In the genomic region with DNA sequence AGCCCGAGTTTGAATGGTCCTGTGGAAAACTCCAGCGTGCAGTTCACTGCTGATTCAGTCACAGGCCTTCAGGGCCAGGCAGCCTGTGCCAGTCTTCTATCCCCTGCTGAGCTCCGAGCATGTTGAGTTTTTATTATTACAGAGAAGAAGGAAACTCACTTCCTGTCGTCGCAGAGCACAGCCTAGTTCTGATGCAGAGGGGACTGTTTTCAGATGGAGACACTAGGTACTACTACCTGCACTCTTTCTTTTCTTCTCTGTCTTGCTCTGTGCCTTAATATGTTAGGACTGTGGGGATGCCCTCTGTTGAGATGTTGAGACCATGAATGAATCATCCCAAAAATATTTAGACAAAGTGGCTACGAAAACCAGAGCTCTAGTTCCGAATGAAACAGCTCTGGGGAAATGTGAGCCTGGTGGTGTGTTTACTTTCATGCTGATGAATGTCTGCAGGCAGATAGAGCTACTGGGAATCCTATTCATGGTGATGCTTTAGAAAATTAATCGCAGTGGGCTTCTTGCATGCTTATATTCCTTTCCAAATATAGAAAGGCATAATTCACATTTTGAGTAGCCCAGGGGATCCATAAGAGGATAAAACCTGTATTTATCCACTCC, we compare ENCODE assay signal across 11 cellular contexts. TPM values are rescaled to one million over a fixed set of nuclear protein-coding genes. Genes with fewer than 3 reads are reported as not detected.
A peak's percentile ranks its signal among the peaks of the same experiment; 100 is the strongest.
DNase-seq lines count a peak whose midpoint lies in the region; ATAC-seq, FAIRE-seq and TF ChIP-seq lines count a peak whose summit lies in the region.
"Had no signal": no experiment of that assay in that cellular context is flagged by ENCODE, and none has a peak within 500 bp of the region (broad histone marks: within the 10 kb centered on the region; RNA-seq: fewer than 3 reads in every experiment).

No MANE protein-coding gene starts in this region.

- H2BK15ac ChIP-seq in H1 (ENCODE audit: low read length): no peak overlapping the region

- no peak overlapping the region for H3K4ac ChIP-seq in H1 (replicated peaks; ENCODE audit: insufficient read length, low read depth, low read length)

- intact Hi-C loops in sigmoid colon (cut with DNase I) (loop anchor here (5.0 kb wide), 3 partner anchors 88 to 393 kb away; a partner anchor contains a TSS), HepG2 (cut with micrococcal nuclease; ENCODE audit: unreplicated experiment) (no loop called here)

- H3K79me2 ChIP-seq in H1 (ENCODE audit: control insufficient read depth in 1 of 2, insufficient read depth in 2 of 2, low read length in 2 of 2): no peaks in the 10 kb centered on the region
- no peaks in the 10 kb centered on the region for H3K79me2 ChIP-seq in HepG2 (ENCODE audit: insufficient read depth, low read length)
- peaks cover 61% of the 10 kb centered on the region for H3K79me2 ChIP-seq in MM.1S (ENCODE audit: low read length)

- in situ Hi-C loops in HepG2 (cut with HindIII; ENCODE audit: extremely low pct_ligation_motif_present, low pct_unique_long_range_greater_than_20kb): loop anchor here (5.0 kb wide), 1 partner anchor 393 kb away; no protein-coding TSS in a partner anchor

- BruUV-seq in HepG2 (replicated peaks; lab: Mats Ljungman, UMichigan): no TSS peak

- no peak overlapping the region for H2BK12ac ChIP-seq in H1 (ENCODE audit: low read depth, low read length)

- no peak overlapping the region for H4K8ac ChIP-seq in H1 (ENCODE audit: extremely low read depth, insufficient read depth, low read length)

- H3K27me3 ChIP-seq in H1 (replicated peaks in 1 of 4; ENCODE audit: control insufficient read depth in 3 of 4, extremely low read depth in 1 of 4, insufficient read depth in 3 of 4, low read length in 3 of 4): no peaks in the 10 kb centered on the region
- no peaks in the 10 kb centered on the region for H3K27me3 ChIP-seq in sigmoid colon
- H3K27me3 ChIP-seq in HepG2 (ENCODE audit: control insufficient read depth in 1 of 2, insufficient read depth in 2 of 2, low read length in 2 of 2): no peaks in the 10 kb centered on the region
- H3K27me3 ChIP-seq in MM.1S (replicated peaks; ENCODE audit: insufficient read depth, low read length): no peaks in the 10 kb centered on the region
- H3K27me3 ChIP-seq: right lobe of liver, tibial artery had no signal

- CTCF ChIA-PET in H1 (lab: Charles Lee; ENCODE audit: partially characterized antibody) (interaction anchor here (0.6 to 3.0 kb wide), 3 partner anchors 24 to 71 kb away, joined by 3 to 8 read pairs (median 3); a partner anchor contains a TSS), HepG2 (lab: Yijun Ruan, JAX; ENCODE audit: low intra/inter-chr PET ratio, low total read pairs) (no interaction called here)

- H3K79me1 ChIP-seq in H1 (ENCODE audit: low read depth, low read length): no peaks in the 10 kb centered on the region

- no peak for TF ChIP-seq POLR2A in H1 (IDR thresholded peaks at IDR 0.05; ENCODE audit: control extremely low read depth in 1 of 2, low read depth in 2 of 2, low read length in 2 of 2)
- no peak for TF ChIP-seq POLR2A in sigmoid colon (IDR thresholded peaks at IDR 0.05)
- TF ChIP-seq POLR2A in HepG2 (IDR thresholded peaks at IDR 0.05; ENCODE audit: insufficient read depth in 1 of 2, low read depth in 2 of 2, low read length in 2 of 2): no peak

- no peak overlapping the region for H4K5ac ChIP-seq in H1 (ENCODE audit: insufficient read length, low read depth, low read length)

- H2BK20ac ChIP-seq in H1 (ENCODE audit: low read length): no peak overlapping the region

- no peak for ATAC-seq in HepG2
- ATAC-seq: activated T-cell treated with anti-CD3 and anti-CD28 coated beads, Interleukin-2, amount 50 U/mL, for 4 hours had no signal

- no peak overlapping the region for H3K18ac ChIP-seq in H1 (ENCODE audit: extremely low read depth, low read length)

- no peaks in the 10 kb centered on the region for H3K9me2 ChIP-seq in MM.1S (replicated peaks; ENCODE audit: insufficient read depth, low read length)

- no peaks in the 10 kb centered on the region for H3K36me3 ChIP-seq in H1 (ENCODE audit: control insufficient read depth in 2 of 4, insufficient read depth in 4 of 4, low read length in 3 of 4)
- H3K36me3 ChIP-seq in sigmoid colon: no peaks in the 10 kb centered on the region
- no peaks in the 10 kb centered on the region; a peak in 1 of 5 replicates for H3K36me3 ChIP-seq in HepG2 (replicated peaks in 1 of 2; ENCODE audit: control insufficient read depth in 1 of 2, insufficient read depth in 2 of 2, low read length in 2 of 2)
- no peaks in the 10 kb centered on the region for H3K36me3 ChIP-seq in MM.1S (replicated peaks; ENCODE audit: insufficient read depth, low read length)
- H3K36me3 ChIP-seq: right lobe of liver had no signal

- no peak overlapping the region for H3K14ac ChIP-seq in H1 (ENCODE audit: insufficient read length)

- H4K20me1 ChIP-seq in H1 (replicated peaks in 1 of 2; ENCODE audit: control insufficient read depth in 1 of 2, insufficient read depth in 2 of 2, low read length in 2 of 2) (no peaks in the 10 kb centered on the region), HepG2 (ENCODE audit: insufficient read depth, low read length) (no peaks in the 10 kb centered on the region), MM.1S (ENCODE audit: insufficient read depth, low read length) (no peaks in the 10 kb centered on the region; the same call in 1 of the 2 replicates)

- POLR2A ChIA-PET in H1 (lab: Charles Lee; ENCODE audit: partially characterized antibody): no interaction called here
- POLR2A ChIA-PET in HepG2 (lab: Yijun Ruan, JAX): no interaction called here

- H3K4me1 ChIP-seq in H1 (replicated peaks in 1 of 4; ENCODE audit: control insufficient read depth in 3 of 4, insufficient read depth in 4 of 4, low read length in 3 of 4) (peaks cover 3 to 21% (median 15%) of the 10 kb centered on the region in 4 experiments; a peak in 6 of 7 replicates), sigmoid colon (peaks cover 0 to 58% (median 45%) of the 10 kb centered on the region in 4 donors), HepG2 (ENCODE audit: insufficient read depth, low read length) (no peaks in the 10 kb centered on the region), MM.1S (ENCODE audit: low read length) (no peaks in the 10 kb centered on the region)
- H3K4me1 ChIP-seq: right lobe of liver had no signal

- H3K23ac ChIP-seq in H1 (ENCODE audit: insufficient read length): no peak overlapping the region

- TF ChIP-seq CTCF in H1 (IDR thresholded peaks at IDR 0.05; ENCODE audit: control extremely low read depth in 1 of 3, insufficient read depth in 1 of 3, low read depth in 1 of 3, low read length in 3 of 3): no peak
- no peak for TF ChIP-seq CTCF in sigmoid colon (IDR thresholded peaks at IDR 0.05)
- TF ChIP-seq CTCF in HepG2 (CRISPR knock-in tag; IDR thresholded peaks at IDR 0.05): no peak
- no peak for TF ChIP-seq CTCF in MM.1S (IDR thresholded peaks at IDR 0.05; ENCODE audit: low read length)

- H2AK5ac ChIP-seq in H1 (ENCODE audit: low read depth, low read length): no peak overlapping the region

- no peaks in the 10 kb centered on the region for H3K9me3 ChIP-seq in H1 (ENCODE audit: insufficient read depth in 2 of 2, low read depth in 1 of 2, low read length in 1 of 2)
- H3K9me3 ChIP-seq in sigmoid colon: no peaks in the 10 kb centered on the region
- H3K9me3 ChIP-seq in HepG2 (ENCODE audit: low read length): no peaks in the 10 kb centered on the region
- no peaks in the 10 kb centered on the region for H3K9me3 ChIP-seq in MM.1S (replicated peaks; ENCODE audit: insufficient read depth, low read length)
- H3K9me3 ChIP-seq: right lobe of liver, tibial artery had no signal

- WGBS in H1 (ENCODE audit: extremely low coverage in 1 of 2, insufficient coverage in 1 of 2, insufficient read length in 1 of 2, insufficient replicate concordance in 2 of 2, low coverage in 1 of 2, low lambda C conversion rate in 2 of 2, missing lambda C conversion rate in 1 of 2), 2 experiments: 44% methylated on average over 8 of the region's 8 CpGs; no CpG with 5 or more reads in 1 of the 2 experiments
- 68 to 86% methylated on average over 8 of the region's 8 CpGs for WGBS in sigmoid colon, 2 donors
- whole genome bisulfite sequencing in HepG2 (ENCODE audit: low lambda C conversion rate): 93% methylated on average over 8 of the region's 8 CpGs

- peak overlapping the region; percentile 40 to 44; a peak in 3 of 4 replicates for H3K4me2 ChIP-seq in H1 (ENCODE audit: insufficient read depth in 1 of 2, low read depth in 2 of 2, low read length in 2 of 2)
- H3K4me2 ChIP-seq in HepG2 (ENCODE audit: low read depth, low read length): no peak overlapping the region
- H3K4me2 ChIP-seq in MM.1S (ENCODE audit: low read depth, low read length): no peak overlapping the region

- TF ChIP-seq RAD21 in H1 (IDR thresholded peaks at IDR 0.05 in 1 of 2, conservative IDR thresholded peaks at IDR 0.05 in 1 of 2; ENCODE audit: low read depth in 2 of 2, low read length in 2 of 2) (no peak), HepG2 (CRISPR knock-in tag; IDR thresholded peaks at IDR 0.05) (no peak)

- H3K9ac ChIP-seq in H1 (replicated peaks in 1 of 4; ENCODE audit: extremely low read depth in 1 of 4, low read depth in 3 of 4, low read length in 3 of 4) (no peak overlapping the region), HepG2 (ENCODE audit: insufficient read depth, low read depth, low read length) (no peak overlapping the region), MM.1S (ENCODE audit: low read length) (no peak overlapping the region)

- no peak overlapping the region for H2BK120ac ChIP-seq in H1 (replicated peaks; ENCODE audit: low read depth, low read length)

- no peak for TF ChIP-seq EP300 in H1 (IDR thresholded peaks at IDR 0.05; ENCODE audit: borderline replicate concordance in 1 of 2, low read depth in 2 of 2, low read length in 2 of 2)
- no peak for TF ChIP-seq EP300 in sigmoid colon (IDR thresholded peaks at IDR 0.05)
- TF ChIP-seq EP300 in HepG2 (IDR thresholded peaks at IDR 0.05; ENCODE audit: low read depth in 2 of 2, low read length in 2 of 2): no peak
- no peak for TF ChIP-seq EP300 in HepG2 (CRISPR knock-in tag; IDR thresholded peaks at IDR 0.05; ENCODE audit: borderline replicate concordance)

- H3K4me3 ChIP-seq in H1 (ENCODE audit: extremely low read depth in 1 of 4, insufficient read depth in 2 of 4, low read depth in 3 of 4, low read length in 4 of 4) (no peak overlapping the region; a peak in 2 of 8 replicates), sigmoid colon (no peak overlapping the region), HepG2 (replicated peaks in 1 of 3; ENCODE audit: insufficient read depth in 1 of 3, low read depth in 2 of 3, low read length in 3 of 3) (no peak overlapping the region), MM.1S (ENCODE audit: low read length) (no peak overlapping the region)
- H3K4me3 ChIP-seq: right lobe of liver, tibial artery had no signal

- no peak overlapping the region for H4K91ac ChIP-seq in H1 (replicated peaks; ENCODE audit: insufficient read length, low read length)

- H2AFZ ChIP-seq in H1 (ENCODE audit: low read length) (no peak overlapping the region), HepG2 (ENCODE audit: low read length) (no peak overlapping the region), MM.1S (ENCODE audit: low read length) (no peak overlapping the region)

- no peak overlapping the region for H3K56ac ChIP-seq in H1 (replicated peaks; ENCODE audit: insufficient read length, low read depth, low read length)

- H3F3A ChIP-seq in MM.1S (ENCODE audit: insufficient read depth, low read length): no peaks in the 10 kb centered on the region

- H2BK5ac ChIP-seq in H1 (ENCODE audit: low read depth, low read length): no peak overlapping the region

- no peaks in the 10 kb centered on the region for H3K23me2 ChIP-seq in H1 (ENCODE audit: low read depth, low read length)

- H3K27ac ChIP-seq in H1 (ENCODE audit: low read depth, low read length) (no peak overlapping the region), sigmoid colon (peak overlapping the region; percentile 3 to 69 (median 58)), HepG2 (ENCODE audit: extremely low read length, insufficient read depth, low read length) (no peak overlapping the region), MM.1S (ENCODE audit: low read length) (no peak overlapping the region)
- H3K27ac ChIP-seq: right lobe of liver, tibial artery had no signal

- FAIRE-seq in H1 (lab: Jason Lieb, UNC) (no peak), HepG2 (lab: Jason Lieb, UNC) (no peak)

- DNase-seq in GM04504 (ENCODE audit: low read depth) (peak; percentile 40), NCI-H510A treated with DMSO at 0.1 percent for 48 hours (lab: John Stamatoyannopoulos, UW) (peak; percentile 71), H1 (ENCODE audit: low read depth in 1 of 2, low spot score in 2 of 2) (no peak), sigmoid colon (no peak), HepG2 (ENCODE audit: low spot score) (no peak), MM.1S (no peak), GM19238 (ENCODE audit: insufficient read length, low spot score) (no peak)
- DNase-seq in activated naive CD4-positive, alpha-beta T cell treated with anti-CD3 and anti-CD28 coated beads, Interleukin-2, amount 50 U/mL, for 16 hours: no peak
- DNase-seq: activated T-cell treated with anti-CD3 and anti-CD28 coated beads, Interleukin-2, amount 50 U/mL, for 4 hours; right lobe of liver; tibial artery had no signal

RNA-seq across cellular contexts. Expression of a gene that starts 29.6 kb away (rescaled TPM):
- 4.1 and 5.0 TPM in 2 replicates for total RNA-seq in H1 (2021; fragmentation: NEBNext Ultra II Directional; extraction: Animal tissue kit (Norgen Biotek cat#: 25700))
- 1.3 and 2.3 TPM in 2 replicates for polyA plus RNA-seq in H1 (2011; rRNA removed)
- 2.3 TPM for polyA plus RNA-seq in H1 (2011; cell fraction: cytosol; rRNA removed)
- polyA plus RNA-seq in H1 (2011; cell fraction: nucleus; rRNA removed): 2.2 TPM
- 3.8 to 4.2 TPM (median 4.1 TPM) in 4 replicates for polyA plus RNA-seq in H1 (2012, experiment 1 of 2)
- 0.96 TPM for polyA plus RNA-seq in H1 (2012, experiment 2 of 2)
- 1.9 TPM for polyA plus RNA-seq in H1 (2013, experiment 1 of 2)
- polyA plus RNA-seq in H1 (2013, experiment 2 of 2): 2.0 TPM
- 1.8 and 3.1 TPM in 2 replicates for polyA minus RNA-seq in H1 (2011; rRNA and poly(A)+ RNA removed)
- 3.2 TPM for polyA minus RNA-seq in H1 (2011; cell fraction: cytosol; rRNA and poly(A)+ RNA removed)
- 4.0 TPM for polyA minus RNA-seq in H1 (2011; cell fraction: nucleus; rRNA and poly(A)+ RNA removed)
- total RNA-seq in sigmoid colon: 10 to 100 TPM; 11.4 to 17.8 (median 14.5) TPM
- 100 to 1,000 TPM in 2 of 3 donors, 10 to 100 TPM in 1; 86.0 to 338 (median 178) TPM for polyA plus RNA-seq in sigmoid colon
- 39.3 and 64.6 TPM in 2 replicates for total RNA-seq in HepG2 (2016; rRNA removed; fragmentation: Illumina TruSeq; extraction: Trizol)
- 4.5 and 5.7 TPM in 2 replicates for total RNA-seq in HepG2 (2016; cell fraction: cytosol; rRNA removed; fragmentation: Illumina TruSeq; extraction: Trizol; ENCODE audit: low read depth)
- total RNA-seq in HepG2 (2016; cell fraction: insoluble cytoplasmic fraction; rRNA removed; fragmentation: Illumina TruSeq; extraction: Trizol): 42.2 and 60.7 TPM in 2 replicates
- total RNA-seq in HepG2 (2016; cell fraction: membrane; rRNA removed; fragmentation: Illumina TruSeq; extraction: Trizol): 17.0 and 19.0 TPM in 2 replicates
- 17.3 and 20.2 TPM in 2 replicates for total RNA-seq in HepG2 (2016; cell fraction: nucleus; rRNA removed; fragmentation: Illumina TruSeq; extraction: Trizol)
- polyA plus RNA-seq in HepG2 (2011; rRNA removed): 11.9 and 12.2 TPM in 2 replicates
- 7.9 and 10.9 TPM in 2 replicates for polyA plus RNA-seq in HepG2 (2011; cell fraction: cytosol; rRNA removed)
- 5.8 and 6.8 TPM in 2 replicates for polyA plus RNA-seq in HepG2 (2011; cell fraction: nucleus; rRNA removed)
- polyA plus RNA-seq in HepG2 (2012): 12.5 and 15.5 TPM in 2 replicates
- 2.1 and 2.3 TPM in 2 replicates for polyA plus RNA-seq in HepG2 (2016; cell fraction: cytosol; fragmentation: Illumina TruSeq; extraction: Trizol; ENCODE audit: low read depth)
- 53.0 and 56.5 TPM in 2 replicates for polyA plus RNA-seq in HepG2 (2016; cell fraction: insoluble cytoplasmic fraction; fragmentation: Illumina TruSeq; extraction: Trizol; ENCODE audit: low read depth)
- polyA plus RNA-seq in HepG2 (2016; cell fraction: membrane; fragmentation: Illumina TruSeq; extraction: Trizol; ENCODE audit: low read depth): 9.0 and 9.3 TPM in 2 replicates
- polyA plus RNA-seq in HepG2 (2016; cell fraction: nucleus; fragmentation: Illumina TruSeq; extraction: Trizol; ENCODE audit: insufficient read depth, low read depth): 25.8 and 29.0 TPM in 2 replicates
- 5.1 and 13.5 TPM in 2 replicates for polyA minus RNA-seq in HepG2 (2011; rRNA and poly(A)+ RNA removed; ENCODE audit: low replicate concordance)
- polyA minus RNA-seq in HepG2 (2011; cell fraction: cytosol; rRNA and poly(A)+ RNA removed): 9.8 and 11.6 TPM in 2 replicates
- polyA minus RNA-seq in HepG2 (2011; cell fraction: nucleus; rRNA and poly(A)+ RNA removed): 10.3 and 10.8 TPM in 2 replicates

RNA-seq across cellular contexts. Expression of a gene that starts 42.2 kb away (rescaled TPM):
- total RNA-seq in H1 (2021; fragmentation: NEBNext Ultra II Directional; extraction: Animal tissue kit (Norgen Biotek cat#: 25700)): not detected in 2 replicates
- not detected in 2 replicates for polyA plus RNA-seq in H1 (2011; rRNA removed)
- not detected for polyA plus RNA-seq in H1 (2011; cell fraction: cytosol; rRNA removed)
- polyA plus RNA-seq in H1 (2011; cell fraction: nucleus; rRNA removed): 0.04 TPM
- not detected in 4 replicates for polyA plus RNA-seq in H1 (2012, experiment 1 of 2)
- polyA plus RNA-seq in H1 (2012, experiment 2 of 2): not detected
- polyA plus RNA-seq in H1 (2013, experiment 1 of 2): not detected
- 0.02 TPM for polyA plus RNA-seq in H1 (2013, experiment 2 of 2)
- not detected in 2 replicates for polyA minus RNA-seq in H1 (2011; rRNA and poly(A)+ RNA removed)
- not detected for polyA minus RNA-seq in H1 (2011; cell fraction: cytosol; rRNA and poly(A)+ RNA removed)
- not detected for polyA minus RNA-seq in H1 (2011; cell fraction: nucleus; rRNA and poly(A)+ RNA removed)
- not detected for total RNA-seq in sigmoid colon
- 10 to 100 TPM in 1 of 3 donors, 1 to 10 TPM in 2; 1.4 to 11.0 (median 3.6) TPM for polyA plus RNA-seq in sigmoid colon
- not detected in 2 replicates for total RNA-seq in HepG2 (2016; rRNA removed; fragmentation: Illumina TruSeq; extraction: Trizol)
- total RNA-seq in HepG2 (2016; cell fraction: cytosol; rRNA removed; fragmentation: Illumina TruSeq; extraction: Trizol; ENCODE audit: low read depth): not detected in 2 replicates
- not detected in 2 replicates for total RNA-seq in HepG2 (2016; cell fraction: insoluble cytoplasmic fraction; rRNA removed; fragmentation: Illumina TruSeq; extraction: Trizol)
- not detected in 2 replicates for total RNA-seq in HepG2 (2016; cell fraction: membrane; rRNA removed; fragmentation: Illumina TruSeq; extraction: Trizol)
- not detected in 2 replicates for total RNA-seq in HepG2 (2016; cell fraction: nucleus; rRNA removed; fragmentation: Illumina TruSeq; extraction: Trizol)
- polyA plus RNA-seq in HepG2 (2011; rRNA removed): not detected in 2 replicates
- not detected in 2 replicates for polyA plus RNA-seq in HepG2 (2011; cell fraction: cytosol; rRNA removed)
- polyA plus RNA-seq in HepG2 (2011; cell fraction: nucleus; rRNA removed): 0.06 TPM in 1 of 2 replicates, not detected in the other
- 0.04 TPM in 1 of 2 replicates, not detected in the other for polyA plus RNA-seq in HepG2 (2012)
- polyA plus RNA-seq in HepG2 (2016; cell fraction: cytosol; fragmentation: Illumina TruSeq; extraction: Trizol; ENCODE audit: low read depth): not detected in 2 replicates
- not detected in 2 replicates for polyA plus RNA-seq in HepG2 (2016; cell fraction: insoluble cytoplasmic fraction; fragmentation: Illumina TruSeq; extraction: Trizol; ENCODE audit: low read depth)
- polyA plus RNA-seq in HepG2 (2016; cell fraction: membrane; fragmentation: Illumina TruSeq; extraction: Trizol; ENCODE audit: low read depth): not detected in 2 replicates
- 0.13 and 0.29 TPM in 2 replicates for polyA plus RNA-seq in HepG2 (2016; cell fraction: nucleus; fragmentation: Illumina TruSeq; extraction: Trizol; ENCODE audit: insufficient read depth, low read depth)
- polyA minus RNA-seq in HepG2 (2011; rRNA and poly(A)+ RNA removed; ENCODE audit: low replicate concordance): not detected in 2 replicates
- not detected in 2 replicates for polyA minus RNA-seq in HepG2 (2011; cell fraction: cytosol; rRNA and poly(A)+ RNA removed)
- not detected in 2 replicates for polyA minus RNA-seq in HepG2 (2011; cell fraction: nucleus; rRNA and poly(A)+ RNA removed)
- total RNA-seq: activated T-cell treated with anti-CD3 and anti-CD28 coated beads, Interleukin-2, amount 50 U/mL, for 4 hours; right lobe of liver had no signal

RNA-seq across cellular contexts. Expression of a gene that starts 45.5 kb away (rescaled TPM):
- total RNA-seq in H1 (2021; fragmentation: NEBNext Ultra II Directional; extraction: Animal tissue kit (Norgen Biotek cat#: 25700)): not detected in 2 replicates
- polyA plus RNA-seq in H1 (2011; rRNA removed) (not detected in 2 replicates), sigmoid colon (1 to 10 TPM in 1 of 3 donors, under 1 TPM in 2; 0.41 to 1.2 (median 0.46) TPM), HepG2 (2011; rRNA removed) (not detected in 2 replicates)
- not detected for polyA plus RNA-seq in H1 (2011; cell fraction: cytosol; rRNA removed)
- polyA plus RNA-seq in H1 (2011; cell fraction: nucleus; rRNA removed): not detected
- polyA plus RNA-seq in H1 (2012, experiment 1 of 2): not detected in 4 replicates
- not detected for polyA plus RNA-seq in H1 (2012, experiment 2 of 2)
- polyA plus RNA-seq in H1 (2013, experiment 1 of 2): 0.02 TPM
- not detected for polyA plus RNA-seq in H1 (2013, experiment 2 of 2)
- not detected in 2 replicates for polyA minus RNA-seq in H1 (2011; rRNA and poly(A)+ RNA removed)
- not detected for polyA minus RNA-seq in H1 (2011; cell fraction: cytosol; rRNA and poly(A)+ RNA removed)
- not detected for polyA minus RNA-seq in H1 (2011; cell fraction: nucleus; rRNA and poly(A)+ RNA removed)
- total RNA-seq in sigmoid colon (not detected), HepG2 (2016; rRNA removed; fragmentation: Illumina TruSeq; extraction: Trizol) (not detected in 2 replicates)
- not detected in 2 replicates for total RNA-seq in HepG2 (2016; cell fraction: cytosol; rRNA removed; fragmentation: Illumina TruSeq; extraction: Trizol; ENCODE audit: low read depth)
- total RNA-seq in HepG2 (2016; cell fraction: insoluble cytoplasmic fraction; rRNA removed; fragmentation: Illumina TruSeq; extraction: Trizol): not detected in 2 replicates
- total RNA-seq in HepG2 (2016; cell fraction: membrane; rRNA removed; fragmentation: Illumina TruSeq; extraction: Trizol): not detected in 2 replicates
- total RNA-seq in HepG2 (2016; cell fraction: nucleus; rRNA removed; fragmentation: Illumina TruSeq; extraction: Trizol): not detected in 2 replicates
- polyA plus RNA-seq in HepG2 (2011; cell fraction: cytosol; rRNA removed): not detected in 2 replicates
- polyA plus RNA-seq in HepG2 (2011; cell fraction: nucleus; rRNA removed): not detected in 2 replicates
- not detected in 2 replicates for polyA plus RNA-seq in HepG2 (2012)
- not detected in 2 replicates for polyA plus RNA-seq in HepG2 (2016; cell fraction: cytosol; fragmentation: Illumina TruSeq; extraction: Trizol; ENCODE audit: low read depth)
- not detected in 2 replicates for polyA plus RNA-seq in HepG2 (2016; cell fraction: insoluble cytoplasmic fraction; fragmentation: Illumina TruSeq; extraction: Trizol; ENCODE audit: low read depth)
- not detected in 2 replicates for polyA plus RNA-seq in HepG2 (2016; cell fraction: membrane; fragmentation: Illumina TruSeq; extraction: Trizol; ENCODE audit: low read depth)
- polyA plus RNA-seq in HepG2 (2016; cell fraction: nucleus; fragmentation: Illumina TruSeq; extraction: Trizol; ENCODE audit: insufficient read depth, low read depth): not detected in 2 replicates
- not detected in 2 replicates for polyA minus RNA-seq in HepG2 (2011; rRNA and poly(A)+ RNA removed; ENCODE audit: low replicate concordance)
- not detected in 2 replicates for polyA minus RNA-seq in HepG2 (2011; cell fraction: cytosol; rRNA and poly(A)+ RNA removed)
- not detected in 2 replicates for polyA minus RNA-seq in HepG2 (2011; cell fraction: nucleus; rRNA and poly(A)+ RNA removed)
- total RNA-seq: activated T-cell treated with anti-CD3 and anti-CD28 coated beads, Interleukin-2, amount 50 U/mL, for 4 hours had no signal

Comparison
In these comparisons a context has a peak if more than half of its experiments do, and no peak if none do; other contexts are left out.
1. DNase-seq: peak in GM04504 (single experiment) and NCI-H510A treated with DMSO at 0.1 percent for 48 hours (single experiment); none in H1 (0 of 2), sigmoid colon (single experiment), HepG2 (single experiment), activated naive CD4-positive, alpha-beta T cell treated with anti-CD3 and anti-CD28 coated beads, Interleukin-2, amount 50 U/mL, for 16 hours (single experiment), MM.1S (single experiment) and GM19238 (single experiment).
2. H3K27ac ChIP-seq: peak in sigmoid colon (4 of 4); none in H1 (single experiment), HepG2 (single experiment) and MM.1S (single experiment).
3. H3K4me2 ChIP-seq: peak in H1 (2 of 2); none in HepG2 (single experiment) and MM.1S (single experiment).